12 cellular contexts compared by ENCODE assay signal in genomic region chr2:165863816-165864221, GRCh38.
DNase-seq lines count a peak whose midpoint lies in the region; ATAC-seq and TF ChIP-seq lines count a peak whose summit lies in the region.
"Had no signal": no experiment of that assay in that cellular context is flagged by ENCODE, and none has a peak within 500 bp of the region (broad histone marks: within the 10 kb centered on the region; RNA-seq: fewer than 3 reads in every experiment).

No MANE protein-coding gene starts in this region.

- no peak overlapping the region for H3K27ac Mint-ChIP-seq in activated CD4-positive, alpha-beta T cell treated with anti-CD3 and anti-CD28 coated beads for 36 hours

- no peak overlapping the region for H3K4me3 ChIP-seq in suprapubic skin
- H3K4me3 ChIP-seq: cardiac muscle cell, heart left ventricle, ovary had no signal

- H3K9me3 Mint-ChIP-seq in activated CD4-positive, alpha-beta T cell treated with anti-CD3 and anti-CD28 coated beads for 36 hours (ENCODE audit: low read depth), result no peaks in the 10 kb centered on the region

- intact Hi-C loops in activated CD4-positive, alpha-beta T cell treated with anti-CD3 and anti-CD28 coated beads for 36 hours (cut with DNase I, micrococcal nuclease), result no loop called here

- peaks cover 6% of the 10 kb centered on the region for H3K4me1 Mint-ChIP-seq in activated CD4-positive, alpha-beta T cell treated with anti-CD3 and anti-CD28 coated beads for 36 hours

- no peaks in the 10 kb centered on the region for H3K4me1 ChIP-seq in suprapubic skin

- no peak overlapping the region for H3K27ac ChIP-seq in suprapubic skin
- H3K27ac ChIP-seq: cardiac muscle cell, heart left ventricle, ovary had no signal

- TF ChIP-seq EP300 in suprapubic skin (IDR thresholded peaks at IDR 0.05), result no peak

- no peak overlapping the region for H3K4me3 Mint-ChIP-seq in activated CD4-positive, alpha-beta T cell treated with anti-CD3 and anti-CD28 coated beads for 36 hours

- WGBS in suprapubic skin, result 84% methylated on average over 5 of the region's 5 CpGs

- no peak for TF ChIP-seq CTCF in suprapubic skin (IDR thresholded peaks at IDR 0.05)

- CTCF ChIA-PET in activated CD4-positive, alpha-beta T cell treated with anti-CD3 and anti-CD28 coated beads for 36 hours (lab: Charles Lee), result interaction anchor here (2.1 kb wide), 1 partner anchor 11 kb away, joined by 8 read pairs; no protein-coding TSS in a partner anchor

- H3K9me3 ChIP-seq in suprapubic skin, result peaks cover 8% of the 10 kb centered on the region
- H3K9me3 ChIP-seq: ovary had no signal

- no peaks in the 10 kb centered on the region for H3K36me3 ChIP-seq in suprapubic skin
- H3K36me3 ChIP-seq: cardiac muscle cell, ovary had no signal

- DNase-seq in activated CD4-positive, alpha-beta T cell treated with anti-CD3 and anti-CD28 coated beads for 36 hours, result peak; percentile 36
- no peak for DNase-seq in activated CD4-positive, alpha-beta T cell treated with anti-CD3 and anti-CD28 coated beads, Interleukin-2, amount 50 U/mL, for 4 hours
- peak; percentile 43 for DNase-seq in NCI-H1694 treated with DMSO at 0.1 percent for 48 hours (lab: John Stamatoyannopoulos, UW)
- peak; percentile 34 for DNase-seq in occipital lobe (lab: John Stamatoyannopoulos, UW)
- no peak for DNase-seq in dermis blood vessel endothelial cell
- DNase-seq in suprapubic skin (ENCODE audit: low spot score in 2 of 2), result no peak
- DNase-seq: activated CD4-positive, CD25-positive, alpha-beta regulatory T cell treated with anti-CD3 and anti-CD28 coated beads, Interleukin-2, amount 50 U/mL, for 72 hours; heart left ventricle; ovary had no signal

- POLR2A ChIA-PET in activated CD4-positive, alpha-beta T cell treated with anti-CD3 and anti-CD28 coated beads for 36 hours (lab: Charles Lee), result no interaction called here

- H3K27me3 ChIP-seq in suprapubic skin, result no peaks in the 10 kb centered on the region
- H3K27me3 ChIP-seq: cardiac muscle cell, heart left ventricle, ovary had no signal

- TF ChIP-seq POLR2A in suprapubic skin (IDR thresholded peaks at IDR 0.05), result no peak

- H3K36me3 Mint-ChIP-seq in activated CD4-positive, alpha-beta T cell treated with anti-CD3 and anti-CD28 coated beads for 36 hours (ENCODE audit: low read depth), result peaks cover 8% of the 10 kb centered on the region

- no peaks in the 10 kb centered on the region for H3K27me3 Mint-ChIP-seq in activated CD4-positive, alpha-beta T cell treated with anti-CD3 and anti-CD28 coated beads for 36 hours

- no peak for ATAC-seq in activated CD4-positive, alpha-beta T cell treated with anti-CD3 and anti-CD28 coated beads for 36 hours
- ATAC-seq in GM21786 (IDR thresholded peaks at IDR 0.05; ENCODE audit: unreplicated experiment) (peak; percentile 74), GM18520 (IDR thresholded peaks at IDR 0.05; ENCODE audit: unreplicated experiment) (no peak)
- ATAC-seq: heart left ventricle had no signal

Comparison
In these comparisons a context has a peak if more than half of its experiments do, and no peak if none do; other contexts are left out.
1. DNase-seq: peak in activated CD4-positive, alpha-beta T cell treated with anti-CD3 and anti-CD28 coated beads for 36 hours (single experiment), NCI-H1694 treated with DMSO at 0.1 percent for 48 hours (single experiment) and occipital lobe (single experiment); none in activated CD4-positive, alpha-beta T cell treated with anti-CD3 and anti-CD28 coated beads, Interleukin-2, amount 50 U/mL, for 4 hours (0 of 2), dermis blood vessel endothelial cell (single experiment) and suprapubic skin (0 of 2).